Comparison of ENCODE assay signal across 13 cellular contexts in the genomic region with DNA sequence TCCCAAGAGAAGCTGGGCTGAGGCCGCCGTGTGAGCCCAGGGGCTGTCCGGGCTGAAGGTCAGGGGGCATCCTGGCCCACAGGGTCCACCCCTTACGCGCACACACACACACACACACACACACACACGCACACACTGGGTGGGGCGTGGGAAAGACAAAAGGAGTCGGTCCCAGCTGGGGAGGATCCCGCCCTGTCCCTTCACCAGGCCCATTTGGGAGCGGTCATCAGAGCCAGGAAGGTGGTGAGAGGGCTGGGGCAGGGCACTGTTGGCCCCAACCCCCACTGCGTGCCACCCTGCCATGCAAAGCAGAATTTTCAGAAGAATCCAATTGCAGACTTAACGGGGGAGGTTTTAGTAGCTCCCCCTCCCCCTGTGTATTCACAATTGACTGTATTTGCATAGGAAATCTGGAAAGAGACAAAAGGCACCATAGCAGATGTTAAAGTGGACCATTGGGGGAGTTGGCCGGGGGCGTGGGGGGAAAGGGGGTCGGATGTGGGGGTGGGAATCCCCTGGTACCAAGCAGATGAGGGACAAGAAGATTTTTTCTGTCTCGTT. TPM values are rescaled to one million over a fixed set of nuclear protein-coding genes. Genes with fewer than 3 reads are reported as not detected.
A peak's percentile ranks its signal among the peaks of the same experiment; 100 is the strongest.
DNase-seq lines count a peak whose midpoint lies in the region; ATAC-seq, FAIRE-seq and TF ChIP-seq lines count a peak whose summit lies in the region.
"Had no signal": no experiment of that assay in that cellular context is flagged by ENCODE, and none has a peak within 500 bp of the region (broad histone marks: within the 10 kb centered on the region; RNA-seq: fewer than 3 reads in every experiment).

No MANE protein-coding gene starts in this region.

- ATAC-seq in right cardiac atrium (peak; percentile 6 to 68), pancreas (no peak), HG03095 (IDR thresholded peaks at IDR 0.05; ENCODE audit: unreplicated experiment) (no peak), GM19324 (IDR thresholded peaks at IDR 0.05; ENCODE audit: low FRiP score, unreplicated experiment) (no peak)

- H3K9me3 ChIP-seq in BLaER1 treated with 17β-estradiol and CSF1 and Interleukin-3, amounts not matched to agents 10 nM and 100 nM (replicated peaks in 1 of 11), result no peaks in the 10 kb centered on the region
- H3K9me3 ChIP-seq in SK-N-MC (ENCODE audit: low read depth, low read length) (no peaks in the 10 kb centered on the region), right cardiac atrium (ENCODE audit: control insufficient read depth, low read length) (no peaks in the 10 kb centered on the region), pancreas (no peaks in the 10 kb centered on the region)

- TF ChIP-seq CTCF in pancreas (IDR thresholded peaks at IDR 0.05), result no peak
- TF ChIP-seq CTCF in GM10248 (IDR thresholded peaks at IDR 0.05; ENCODE audit: control extremely low read depth, extremely low read depth, low read depth, missing control alignments), result no peak

- no peaks in the 10 kb centered on the region for H3K36me3 ChIP-seq in BLaER1 treated with 17β-estradiol and CSF1 and Interleukin-3, amounts not matched to agents 10 nM and 100 nM
- H3K36me3 ChIP-seq in SK-N-MC (ENCODE audit: insufficient read depth, low read length) (no peaks in the 10 kb centered on the region), pancreas (no peaks in the 10 kb centered on the region)

- H3K4me2 ChIP-seq in BLaER1 treated with 17β-estradiol and CSF1 and Interleukin-3, amounts not matched to agents 10 nM and 100 nM, result peak overlapping the region; percentile 81 to 95 (median 93)

- DNase-seq in SK-N-MC (ENCODE audit: low read depth, low spot score) (no peak), right cardiac atrium (peak; percentile 73 to 77 (median 75)), pancreas (peak in 1 of 6 donors; percentile 17), T1000 (lab: John Stamatoyannopoulos, UW) (no peak), GM10248 (ENCODE audit: extremely low spot score) (no peak)
- DNase-seq: activated CD4-positive, alpha-beta T cell treated with anti-CD3 and anti-CD28 coated beads for 48 hours; NCI-H187; stimulated activated CD4-positive, alpha-beta T cell treated with anti-CD3 and anti-CD28 coated beads, Interleukin-4, amount 100 ng/mL, for 4 hours had no signal

- peak overlapping the region; percentile 69 to 78 (median 75); a peak in 15 of 22 replicates for H3K9ac ChIP-seq in BLaER1 treated with 17β-estradiol and CSF1 and Interleukin-3, amounts not matched to agents 10 nM and 100 nM
- H3K9ac ChIP-seq in SK-N-MC (ENCODE audit: insufficient read length), result peak overlapping the region; percentile 57

- H3K27ac ChIP-seq in BLaER1 treated with 17β-estradiol and CSF1 and Interleukin-3, amounts not matched to agents 10 nM and 100 nM, result peak overlapping the region in 7 of 11 experiments; percentile 68 to 79 (median 73); a peak in 16 of 22 replicates
- H3K27ac ChIP-seq in SK-N-MC (peak overlapping the region; percentile 70), right cardiac atrium (ENCODE audit: low read length) (peak overlapping the region; percentile 80), pancreas (peak overlapping the region in 3 of 4 donors; percentile 65 to 78 (median 73))

- no peak overlapping the region for H3K4me3 ChIP-seq in BLaER1 treated with 17β-estradiol and CSF1 and Interleukin-3, amounts not matched to agents 10 nM and 100 nM
- H3K4me3 ChIP-seq in SK-N-MC (peak overlapping the region; percentile 72), right cardiac atrium (ENCODE audit: low read length) (no peak overlapping the region), pancreas (no peak overlapping the region)

- FAIRE-seq in pancreas (lab: Jason Lieb, UNC), result no peak

- intact Hi-C loops in right cardiac atrium (cut with DNase I), result loop anchor here in 2 of 4 donors (10.0 kb wide), 2 partner anchors 150 to 240 kb away; a partner anchor contains a TSS
- intact Hi-C loops in pancreas (cut with DNase I), result no loop called here

- peaks cover 36 to 55% (median 49%) of the 10 kb centered on the region in 10 experiments for H3K4me1 ChIP-seq in BLaER1 treated with 17β-estradiol and CSF1 and Interleukin-3, amounts not matched to agents 10 nM and 100 nM
- H3K4me1 ChIP-seq in right cardiac atrium (ENCODE audit: control insufficient read depth, insufficient read depth, low read length) (peaks cover 15% of the 10 kb centered on the region), pancreas (peaks cover 13 to 25% (median 17%) of the 10 kb centered on the region in 3 donors)

- 53% methylated on average over 16 of the region's 16 CpGs for WGBS in right cardiac atrium
- 62 to 73% methylated on average over 14 to 16 of the region's 16 CpGs for WGBS in pancreas, 2 donors

- POLR2A ChIA-PET in GM10248 (lab: Yijun Ruan, JAX), result interaction anchor here (0.9 to 1.5 kb wide), 2 partner anchors 10 to 12 kb away, joined by 3 to 6 read pairs; no protein-coding TSS in a partner anchor

- H4K20me1 ChIP-seq in BLaER1 treated with 17β-estradiol and CSF1 and Interleukin-3, amounts not matched to agents 10 nM and 100 nM, result no peaks in the 10 kb centered on the region; a peak in 1 of 22 replicates

- peaks cover 21 to 55% (median 26%) of the 10 kb centered on the region in 11 experiments; a peak in 19 of 22 replicates for H3K27me3 ChIP-seq in BLaER1 treated with 17β-estradiol and CSF1 and Interleukin-3, amounts not matched to agents 10 nM and 100 nM
- no peaks in the 10 kb centered on the region for H3K27me3 ChIP-seq in right cardiac atrium (ENCODE audit: control insufficient read depth, insufficient read depth)
- H3K27me3 ChIP-seq in pancreas, result no peaks in the 10 kb centered on the region

- CTCF ChIA-PET in GM10248 (lab: Yijun Ruan, JAX), result interaction anchor here (0.7 to 3.2 kb wide), 10 partner anchors 11 to 156 kb away, joined by 3 to 20 read pairs (median 4); a partner anchor contains a TSS

RNA-seq across cellular contexts. Expression of a gene that starts 11.3 kb away (rescaled TPM):
- total RNA-seq in right cardiac atrium (1 to 10 TPM; 4.8 to 5.7 (median 5.4) TPM), pancreas (1 to 10 TPM in 3 of 6 donors, under 1 TPM in 3; 0.37 to 5.1 (median 0.92) TPM)
- polyA plus RNA-seq in right cardiac atrium (2.2 TPM), pancreas (1 to 10 TPM; 1.3 to 2.0 TPM)
- total RNA-seq: fibroblast of lung, myocyte had no signal
- polyA plus RNA-seq: fibroblast of lung had no signal

RNA-seq across cellular contexts. Expression of a gene that starts 23.2 kb away (rescaled TPM):
- 10 to 100 TPM; 27.3 to 40.8 (median 32.1) TPM for total RNA-seq in right cardiac atrium
- 26.5 TPM for polyA plus RNA-seq in right cardiac atrium
- total RNA-seq in pancreas, result 100 to 1,000 TPM in 1 of 6 donors, 10 to 100 TPM in 5; 38.2 to 106 (median 49.9) TPM
- 10 to 100 TPM; 40.4 to 68.0 TPM for polyA plus RNA-seq in pancreas
- total RNA-seq: myocyte had no signal

Comparison
In these comparisons a context has a peak if more than half of its experiments do, and no peak if none do; other contexts are left out.
1. DNase-seq: peak in right cardiac atrium (3 of 3); none in SK-N-MC (single experiment), T1000 (single experiment) and GM10248 (single experiment).
2. ATAC-seq: peak in right cardiac atrium (2 of 2); none in pancreas (0 of 4), HG03095 (single experiment) and GM19324 (single experiment).
3. Peak in every context shown above with its lines, with median percentiles within 50 percentile points of each other: H3K27ac ChIP-seq.